In the genomic region with DNA sequence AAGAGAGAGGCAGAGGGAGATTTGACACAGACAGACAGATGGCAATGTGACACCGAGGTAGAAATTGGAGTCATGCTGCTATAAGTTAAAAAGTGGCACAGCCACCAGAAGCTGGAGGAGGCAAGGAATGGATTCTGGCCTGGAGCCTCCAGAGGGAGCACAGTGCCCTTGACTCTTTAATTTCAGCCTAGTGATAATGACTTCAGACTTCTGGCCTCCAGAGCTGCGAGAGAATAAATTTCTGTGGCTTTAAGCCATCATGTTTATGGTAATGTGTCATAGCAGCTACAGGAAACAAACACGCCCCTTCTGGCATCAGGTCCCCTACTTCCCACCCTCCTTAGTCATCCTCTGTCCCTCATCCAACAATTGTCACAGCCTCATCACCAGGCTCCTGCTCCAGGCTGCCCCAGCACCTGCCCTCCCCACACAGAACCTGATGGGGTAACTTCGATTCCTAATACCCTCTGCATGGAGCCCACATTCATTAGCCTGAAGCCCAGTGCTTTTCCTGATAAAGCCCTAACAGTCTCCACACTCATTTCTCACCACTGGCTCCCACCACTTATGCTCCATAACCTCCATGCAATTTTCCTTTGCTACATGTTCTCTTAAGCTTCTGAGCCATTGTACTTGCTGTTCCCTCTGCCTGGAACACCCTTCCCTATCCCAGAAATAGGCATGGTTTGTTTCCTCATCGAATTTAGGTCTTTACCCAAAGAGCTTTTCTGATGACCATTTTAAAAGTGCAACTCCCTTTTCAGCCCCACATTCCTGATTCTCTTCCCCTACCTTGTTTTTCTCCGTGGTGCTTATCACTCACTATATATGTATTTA, we compare ENCODE assay signal across 10 cellular contexts.
A peak's percentile ranks its signal among the peaks of the same experiment; 100 is the strongest.
DNase-seq lines count a peak whose midpoint lies in the region; ATAC-seq and TF ChIP-seq lines count a peak whose summit lies in the region.
"Had no signal": no experiment of that assay in that cellular context is flagged by ENCODE, and none has a peak within 500 bp of the region (broad histone marks: within the 10 kb centered on the region; RNA-seq: fewer than 3 reads in every experiment).

No MANE protein-coding gene starts in this region.

- peak; percentile 56 for TF ChIP-seq CTCF in fibroblast of the aortic adventitia (IDR thresholded peaks at IDR 0.05; ENCODE audit: insufficient read depth, low read length)
- no peak for TF ChIP-seq CTCF in suprapubic skin (IDR thresholded peaks at IDR 0.05)

- TF ChIP-seq EP300 in suprapubic skin (IDR thresholded peaks at IDR 0.05): no peak

- peak; percentile 33 for ATAC-seq in stimulated activated naive CD8-positive, alpha-beta T cell treated with anti-CD3 and anti-CD28 coated beads, Interleukin-15, Interleukin-2, amounts not matched to agents 100 U/mL and 50 U/mL, for 24 hours
- ATAC-seq in HG03439 (IDR thresholded peaks at IDR 0.05; ENCODE audit: unreplicated experiment): no peak

- H3K27me3 ChIP-seq in SJSA1 (replicated peaks) (no peaks in the 10 kb centered on the region), suprapubic skin (no peaks in the 10 kb centered on the region)

- no peaks in the 10 kb centered on the region for H3K36me3 ChIP-seq in SJSA1
- H3K36me3 ChIP-seq in suprapubic skin: no peaks in the 10 kb centered on the region
- H3K36me3 ChIP-seq: breast epithelium had no signal

- H3K27ac ChIP-seq in SJSA1 (peak overlapping the region; percentile 18), suprapubic skin (no peak overlapping the region)

- 46% methylated on average over 6 of the region's 6 CpGs for WGBS in suprapubic skin

- DNase-seq in SIG-M5 treated with dmso at 0.1 percent for 504 hours (lab: John Stamatoyannopoulos, UW; ENCODE audit: unreplicated experiment) (peak; percentile 2), SIG-M5 (lab: John Stamatoyannopoulos, UW) (no peak), SJSA1 (ENCODE audit: low read depth in 1 of 2, low spot score in 2 of 2) (peak; percentile 87 to 91), fibroblast of the aortic adventitia (ENCODE audit: low read depth) (peak; percentile 98), suprapubic skin (ENCODE audit: low spot score in 2 of 2) (no peak), NCI-H2029 (lab: John Stamatoyannopoulos, UW) (no peak)
- DNase-seq in stimulated activated naive CD8-positive, alpha-beta T cell treated with anti-CD3 and anti-CD28 coated beads, Interleukin-15, Interleukin-2, amounts not matched to agents 100 U/mL and 50 U/mL, for 24 hours: no peak
- DNase-seq: stimulated activated CD4-positive, alpha-beta T cell treated with anti-CD3 and anti-CD28 coated beads, Interleukin-2, amount 100 ng/mL, for 24 hours had no signal

- TF ChIP-seq POLR2A in suprapubic skin (IDR thresholded peaks at IDR 0.05): no peak

- H3K4me1 ChIP-seq in SJSA1 (replicated peaks): peaks cover 55% of the 10 kb centered on the region
- peaks cover 14% of the 10 kb centered on the region for H3K4me1 ChIP-seq in suprapubic skin
- H3K4me1 ChIP-seq: breast epithelium had no signal

- H3K4me3 ChIP-seq in SJSA1 (no peak overlapping the region), fibroblast of the aortic adventitia (ENCODE audit: low read depth, low read length) (no peak overlapping the region), suprapubic skin (no peak overlapping the region)
- H3K4me3 ChIP-seq: breast epithelium had no signal

- no peaks in the 10 kb centered on the region for H3K9me3 ChIP-seq in SJSA1 (replicated peaks)
- no peaks in the 10 kb centered on the region for H3K9me3 ChIP-seq in suprapubic skin
- H3K9me3 ChIP-seq: breast epithelium had no signal

Comparison
In these comparisons a context has a peak if more than half of its experiments do, and no peak if none do; other contexts are left out.
1. DNase-seq: peak in SIG-M5 treated with dmso at 0.1 percent for 504 hours (single experiment), SJSA1 (2 of 2) and fibroblast of the aortic adventitia (single experiment); none in SIG-M5 (single experiment), stimulated activated naive CD8-positive, alpha-beta T cell treated with anti-CD3 and anti-CD28 coated beads, Interleukin-15, Interleukin-2, amounts not matched to agents 100 U/mL and 50 U/mL, for 24 hours (single experiment), suprapubic skin (0 of 2) and NCI-H2029 (single experiment).